8 cellular contexts compared by ENCODE assay signal in the genomic region with DNA sequence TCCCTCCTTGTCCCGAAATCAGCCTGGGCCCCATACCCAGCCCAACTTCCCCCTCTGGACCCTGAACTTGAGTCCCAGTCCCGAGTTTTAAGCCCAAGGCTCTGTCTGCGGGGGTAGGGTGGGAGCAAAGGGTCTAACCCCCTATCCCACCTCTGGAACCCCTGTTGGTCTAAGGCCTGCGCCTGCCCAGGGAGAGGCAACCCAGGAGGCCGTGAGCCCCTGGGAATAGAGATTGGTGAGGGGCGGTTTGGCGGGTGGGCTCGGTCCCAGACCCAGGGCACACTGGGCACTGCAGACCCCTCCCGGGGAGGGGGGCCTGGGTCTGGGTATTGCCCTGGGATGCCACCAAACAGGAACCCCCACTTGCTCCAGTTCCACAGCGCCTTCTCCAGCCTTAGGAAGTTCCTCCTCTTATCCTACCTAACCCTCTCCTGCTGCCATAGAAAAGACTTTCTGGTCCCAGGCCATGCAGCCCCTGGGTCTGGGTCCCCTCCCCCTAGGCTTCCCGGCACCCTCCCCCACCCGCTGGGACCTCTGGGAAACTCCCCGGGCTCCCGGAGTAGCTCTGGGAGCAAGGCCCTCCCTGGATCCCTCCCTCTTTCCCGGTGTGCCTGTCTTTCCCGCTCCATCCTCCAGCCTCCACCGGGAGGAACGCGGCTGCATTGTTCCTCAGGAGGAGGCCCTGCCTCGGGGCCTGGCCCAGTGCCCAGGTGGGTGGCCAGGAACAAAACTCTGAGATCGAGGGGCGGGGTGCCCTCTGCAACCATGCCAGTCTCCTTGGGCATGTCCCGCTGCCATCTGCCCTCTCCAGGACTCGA. TPM values are rescaled to one million over a fixed set of nuclear protein-coding genes. Genes with fewer than 3 reads are reported as not detected.
A peak's percentile ranks its signal among the peaks of the same experiment; 100 is the strongest.
DNase-seq lines count a peak whose midpoint lies in the region; ATAC-seq and TF ChIP-seq lines count a peak whose summit lies in the region.

No MANE protein-coding gene starts in this region.

- peak overlapping the region; percentile 63 for H3K4me2 ChIP-seq in Karpas-422 (ENCODE audit: low read depth, low read length, poor library complexity, severe bottlenecking)

- H3K9me2 ChIP-seq in Karpas-422 (replicated peaks; ENCODE audit: insufficient read depth, low read length), result no peaks in the 10 kb centered on the region

- no peaks in the 10 kb centered on the region for H3K27me3 ChIP-seq in Karpas-422 (ENCODE audit: low read length)

- peak; percentile 72 for DNase-seq in COLO829 (ENCODE audit: low spot score)
- no peak for DNase-seq in Karpas-422
- peak; percentile 37 for DNase-seq in astrocyte of the spinal cord (ENCODE audit: low read depth, low spot score)
- peak; percentile 28 for DNase-seq in iPS-NIHi7 (ENCODE audit: extremely low spot score)
- DNase-seq in stimulated activated naive CD8-positive, alpha-beta T cell treated with anti-CD3 and anti-CD28 coated beads, Interleukin-15, Interleukin-2, amounts not matched to agents 100 U/mL and 50 U/mL, for 24 hours, result peak; percentile 19
- no peak for DNase-seq in NCI-H2029 treated with DMSO at 0.1 percent for 48 hours (lab: John Stamatoyannopoulos, UW)
- no peak for DNase-seq in central memory CD4-positive, alpha-beta T cell

- H3K9ac ChIP-seq in Karpas-422 (ENCODE audit: low read length), result peak overlapping the region; percentile 66

- H3K79me2 ChIP-seq in Karpas-422 (ENCODE audit: low read length), result no peaks in the 10 kb centered on the region

- H3K4me3 ChIP-seq in Karpas-422 (ENCODE audit: low read length), result peak overlapping the region; percentile 55; the same call in 1 of the 2 replicates
- H3K4me3 ChIP-seq in astrocyte of the spinal cord (ENCODE audit: low read depth, low read length), result peak overlapping the region; percentile 54

- in situ Hi-C loops in astrocyte of the spinal cord (cut with HindIII; ENCODE audit: low sequenced_read_pairs), result no loop called here

- H4K20me1 ChIP-seq in Karpas-422 (ENCODE audit: insufficient read depth, low read depth, low read length), result no peaks in the 10 kb centered on the region

- no peak overlapping the region for H3K27ac ChIP-seq in Karpas-422 (ENCODE audit: low read length)

- TF ChIP-seq CTCF in astrocyte of the spinal cord (IDR thresholded peaks at IDR 0.05; ENCODE audit: low read depth, low read length), result no peak

- no peak for ATAC-seq in stimulated activated naive CD8-positive, alpha-beta T cell treated with anti-CD3 and anti-CD28 coated beads, Interleukin-15, Interleukin-2, amounts not matched to agents 100 U/mL and 50 U/mL, for 24 hours
- no peak for ATAC-seq in HG03175 (IDR thresholded peaks at IDR 0.05; ENCODE audit: unreplicated experiment)

- H3K4me1 ChIP-seq in Karpas-422 (ENCODE audit: low read length), result peaks cover 46% of the 10 kb centered on the region

- no peak overlapping the region for H2AFZ ChIP-seq in Karpas-422 (ENCODE audit: low read length)

- H3K9me3 ChIP-seq in Karpas-422 (ENCODE audit: low read length), result no peaks in the 10 kb centered on the region

- H3K36me3 ChIP-seq in Karpas-422 (ENCODE audit: insufficient read depth, low read length), result no peaks in the 10 kb centered on the region

RNA-seq across cellular contexts. Expression of gene NANOS3, which starts 33.6 kb away (rescaled TPM):
- not detected in 2 replicates for total RNA-seq in Karpas-422 (2014; rRNA removed; shearing (Covaris generic); ENCODE audit: low replicate concordance)

RNA-seq across cellular contexts. Expression of gene ZSWIM4, which starts 48.1 kb away (rescaled TPM):
- 6.8 and 7.3 TPM in 2 replicates for total RNA-seq in Karpas-422 (2014; rRNA removed; shearing (Covaris generic); ENCODE audit: low replicate concordance)

Comparison
In these comparisons a context has a peak if more than half of its experiments do, and no peak if none do; other contexts are left out.
1. DNase-seq: peak in COLO829 (single experiment), astrocyte of the spinal cord (single experiment), iPS-NIHi7 (single experiment) and stimulated activated naive CD8-positive, alpha-beta T cell treated with anti-CD3 and anti-CD28 coated beads, Interleukin-15, Interleukin-2, amounts not matched to agents 100 U/mL and 50 U/mL, for 24 hours (single experiment); none in Karpas-422 (single experiment), NCI-H2029 treated with DMSO at 0.1 percent for 48 hours (single experiment) and central memory CD4-positive, alpha-beta T cell (single experiment).